In the genomic region with DNA sequence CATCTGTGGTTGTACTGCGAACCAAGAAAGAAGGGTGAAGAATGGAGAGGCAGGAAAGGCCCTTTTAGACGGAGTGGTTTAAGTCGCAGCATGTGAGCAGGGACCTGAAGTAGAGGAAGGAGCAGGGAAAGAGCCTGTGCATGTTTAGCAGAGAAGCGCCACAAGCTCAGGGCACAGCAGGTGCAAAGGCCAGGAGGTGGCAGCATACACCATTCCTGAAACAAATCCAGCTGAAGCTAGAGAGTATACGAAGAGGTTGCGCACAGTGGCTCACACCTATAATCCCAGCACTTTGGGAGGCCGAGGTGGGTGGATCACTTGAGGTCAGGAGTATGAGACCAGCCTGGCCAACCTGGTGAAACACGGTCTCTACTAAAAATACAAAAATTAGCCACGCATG, we compare ENCODE assay signal across 1 cellular context.
TF ChIP-seq lines count a peak whose summit lies in the region.

No MANE protein-coding gene starts in this region.

TF ChIP-seq in HepG2, 621 proteins besides CTCF, POLR2A, EP300 and RAD21 (continued from another document):
- TF ChIP-seq, protein P1, sequence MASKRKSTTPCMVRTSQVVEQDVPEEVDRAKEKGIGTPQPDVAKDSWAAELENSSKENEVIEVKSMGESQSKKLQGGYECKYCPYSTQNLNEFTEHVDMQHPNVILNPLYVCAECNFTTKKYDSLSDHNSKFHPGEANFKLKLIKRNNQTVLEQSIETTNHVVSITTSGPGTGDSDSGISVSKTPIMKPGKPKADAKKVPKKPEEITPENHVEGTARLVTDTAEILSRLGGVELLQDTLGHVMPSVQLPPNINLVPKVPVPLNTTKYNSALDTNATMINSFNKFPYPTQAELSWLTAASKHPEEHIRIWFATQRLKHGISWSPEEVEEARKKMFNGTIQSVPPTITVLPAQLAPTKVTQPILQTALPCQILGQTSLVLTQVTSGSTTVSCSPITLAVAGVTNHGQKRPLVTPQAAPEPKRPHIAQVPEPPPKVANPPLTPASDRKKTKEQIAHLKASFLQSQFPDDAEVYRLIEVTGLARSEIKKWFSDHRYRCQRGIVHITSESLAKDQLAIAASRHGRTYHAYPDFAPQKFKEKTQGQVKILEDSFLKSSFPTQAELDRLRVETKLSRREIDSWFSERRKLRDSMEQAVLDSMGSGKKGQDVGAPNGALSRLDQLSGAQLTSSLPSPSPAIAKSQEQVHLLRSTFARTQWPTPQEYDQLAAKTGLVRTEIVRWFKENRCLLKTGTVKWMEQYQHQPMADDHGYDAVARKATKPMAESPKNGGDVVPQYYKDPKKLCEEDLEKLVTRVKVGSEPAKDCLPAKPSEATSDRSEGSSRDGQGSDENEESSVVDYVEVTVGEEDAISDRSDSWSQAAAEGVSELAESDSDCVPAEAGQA (IDR thresholded peaks at IDR 0.05; ENCODE audit: low read depth) = no peak
- TF ChIP-seq, protein P1 (CRISPR knock-in tag; IDR thresholded peaks at IDR 0.05; ENCODE audit: borderline replicate concordance) = no peak
- TF ChIP-seq STAG1 (CRISPR knock-in tag; IDR thresholded peaks at IDR 0.05) = peak; percentile 65
TF ChIP-seq in HepG2: peak in this region for 3.
